19 cellular contexts compared by ENCODE assay signal in the genomic region with DNA sequence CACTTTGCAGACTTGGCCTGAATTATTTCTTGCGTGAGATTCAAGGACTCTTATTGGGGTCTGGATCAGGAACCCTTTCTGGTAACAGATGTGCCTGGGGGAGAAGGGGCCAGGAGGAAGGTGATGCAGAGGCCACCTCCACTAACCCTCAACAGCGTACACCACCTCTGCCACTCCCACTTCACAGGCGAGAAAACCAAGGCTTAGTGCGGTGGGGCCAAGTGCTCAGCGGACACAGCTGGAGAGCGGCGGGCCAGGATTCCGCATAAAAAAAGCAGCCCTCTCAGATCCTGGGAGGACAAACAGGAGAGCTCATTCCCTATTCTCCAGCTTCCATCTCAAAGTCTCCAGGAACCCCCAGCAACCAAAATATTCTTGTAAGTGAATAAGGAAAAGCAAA. TPM values are rescaled to one million over a fixed set of nuclear protein-coding genes. Genes with fewer than 3 reads are reported as not detected.
DNase-seq lines count a peak whose midpoint lies in the region; FAIRE-seq and TF ChIP-seq lines count a peak whose summit lies in the region.
"Had no signal": no experiment of that assay in that cellular context is flagged by ENCODE, and none has a peak within 500 bp of the region (broad histone marks: within the 10 kb centered on the region; RNA-seq: fewer than 3 reads in every experiment).

No MANE protein-coding gene starts in this region.

- no peaks in the 10 kb centered on the region for H3K79me2 ChIP-seq in astrocyte (ENCODE audit: insufficient read depth, low read length)

- peaks cover 27% of the 10 kb centered on the region for H3K9me3 ChIP-seq in astrocyte (ENCODE audit: insufficient read depth, low read depth, low read length)

- POLR2A ChIA-PET in GM10248 (lab: Yijun Ruan, JAX): no interaction called here

- FAIRE-seq in astrocyte (lab: Jason Lieb, UNC): no peak
- FAIRE-seq: D721Med, G401.6, GM12892, GM19239, HepG2 had no signal

- H3K4me1 Mint-ChIP-seq in activated T-cell treated with anti-CD3 and anti-CD28 coated beads, Interleukin-2, amount 50 U/mL, for 24 hours (ENCODE audit: low read depth): peaks cover 12% of the 10 kb centered on the region
- H3K4me1 Mint-ChIP-seq in astrocyte (ENCODE audit: low read depth, unreplicated experiment): peaks cover 2% of the 10 kb centered on the region
- peaks cover 23% of the 10 kb centered on the region for H3K4me1 Mint-ChIP-seq in nephron

- no peak overlapping the region for H3K27ac ChIP-seq in astrocyte (ENCODE audit: low read depth, low read length)
- H3K27ac ChIP-seq: 22Rv1, C4-2B had no signal

- peaks cover 22% of the 10 kb centered on the region for H3K9me3 Mint-ChIP-seq in activated T-cell treated with anti-CD3 and anti-CD28 coated beads, Interleukin-2, amount 50 U/mL, for 24 hours
- peaks cover 18% of the 10 kb centered on the region for H3K9me3 Mint-ChIP-seq in astrocyte (ENCODE audit: unreplicated experiment)
- peaks cover 7% of the 10 kb centered on the region for H3K9me3 Mint-ChIP-seq in nephron

- H3K27me3 ChIP-seq in astrocyte (ENCODE audit: insufficient read depth, low read length): no peaks in the 10 kb centered on the region

- no peak for TF ChIP-seq CTCF in astrocyte (IDR thresholded peaks at IDR 0.05; ENCODE audit: insufficient read depth, low read depth, low read length)
- no peak for TF ChIP-seq CTCF in nephron (IDR thresholded peaks at IDR 0.05; ENCODE audit: unreplicated experiment in 3 of 3)
- TF ChIP-seq CTCF in GM10248 (IDR thresholded peaks at IDR 0.05; ENCODE audit: control extremely low read depth, extremely low read depth, low read depth, missing control alignments): no peak

- peak overlapping the region; percentile 44 for H3K27ac Mint-ChIP-seq in activated T-cell treated with anti-CD3 and anti-CD28 coated beads, Interleukin-2, amount 50 U/mL, for 24 hours
- peak overlapping the region; percentile 78 for H3K27ac Mint-ChIP-seq in astrocyte (ENCODE audit: unreplicated experiment)
- peak overlapping the region in 2 of 3 experiments; percentile 22 to 51 for H3K27ac Mint-ChIP-seq in nephron

- H2AFZ ChIP-seq in astrocyte (ENCODE audit: low read depth, low read length): no peak overlapping the region

- H3K9ac ChIP-seq in astrocyte (ENCODE audit: low read length): no peak overlapping the region

- no peak overlapping the region for H3K4me3 Mint-ChIP-seq in activated T-cell treated with anti-CD3 and anti-CD28 coated beads, Interleukin-2, amount 50 U/mL, for 24 hours
- H3K4me3 Mint-ChIP-seq in astrocyte (ENCODE audit: unreplicated experiment): no peak overlapping the region
- H3K4me3 Mint-ChIP-seq in nephron: no peak overlapping the region
- H3K4me3 Mint-ChIP-seq: CD4-positive, alpha-beta memory T cell had no signal

- H3K4me1 ChIP-seq in astrocyte (ENCODE audit: insufficient read depth, low read length): no peaks in the 10 kb centered on the region

- DNase-seq in activated T-cell treated with anti-CD3 and anti-CD28 coated beads, Interleukin-2, amount 50 U/mL, for 24 hours: no peak
- DNase-seq in activated T-cell treated with anti-CD3 and anti-CD28 coated beads, Interleukin-2, amount 50 U/mL, for 1 hour: no peak
- DNase-seq in astrocyte (ENCODE audit: low read depth) (no peak), GM10248 (ENCODE audit: extremely low spot score) (no peak), ecto neural progenitor cell (ENCODE audit: low spot score) (no peak), pons (ENCODE audit: low spot score) (no peak)
- DNase-seq: AML-193, DMS153, DMS79 treated with DMSO at 0.1 percent for 48 hours, EL had no signal

- no peaks in the 10 kb centered on the region for H3K27me3 Mint-ChIP-seq in activated T-cell treated with anti-CD3 and anti-CD28 coated beads, Interleukin-2, amount 50 U/mL, for 24 hours
- H3K27me3 Mint-ChIP-seq in astrocyte (ENCODE audit: low read depth, unreplicated experiment) (no peaks in the 10 kb centered on the region), nephron (ENCODE audit: low read depth) (peaks cover 21% of the 10 kb centered on the region)
- H3K27me3 Mint-ChIP-seq: CD4-positive, alpha-beta memory T cell had no signal

- CTCF ChIA-PET in GM10248 (lab: Yijun Ruan, JAX): interaction anchor here (3.5 kb wide), 1 partner anchor 32 kb away, joined by 17 read pairs; no protein-coding TSS in a partner anchor

- H4K20me1 ChIP-seq in astrocyte (ENCODE audit: insufficient read depth, low read length): no peaks in the 10 kb centered on the region

- no peaks in the 10 kb centered on the region for H3K36me3 ChIP-seq in astrocyte (ENCODE audit: insufficient read depth, low read length)

- no peak overlapping the region for H3K4me2 ChIP-seq in astrocyte (ENCODE audit: low read length)

- H3K4me3 ChIP-seq in astrocyte (ENCODE audit: insufficient read depth, low read depth, low read length): no peak overlapping the region

- no peaks in the 10 kb centered on the region for H3K36me3 Mint-ChIP-seq in activated T-cell treated with anti-CD3 and anti-CD28 coated beads, Interleukin-2, amount 50 U/mL, for 24 hours (ENCODE audit: low read depth)
- H3K36me3 Mint-ChIP-seq in astrocyte (ENCODE audit: low read depth, unreplicated experiment) (peaks cover 2% of the 10 kb centered on the region), nephron (ENCODE audit: low read depth) (no peaks in the 10 kb centered on the region)

RNA-seq across cellular contexts. Expression of a gene that starts 51.4 kb away (rescaled TPM):
- 815 and 816 TPM in 2 replicates for total RNA-seq in astrocyte

RNA-seq across cellular contexts. Expression of a gene that starts 52.1 kb away (rescaled TPM):
- 29.6 and 29.8 TPM in 2 replicates for total RNA-seq in astrocyte
